Comparison of ENCODE assay signal across 9 cellular contexts in genomic region chr1:247639381-247639981, GRCh38. TPM values are rescaled to one million over a fixed set of nuclear protein-coding genes. Genes with fewer than 3 reads are reported as not detected.
DNase-seq lines count a peak whose midpoint lies in the region; ATAC-seq and TF ChIP-seq lines count a peak whose summit lies in the region.
"Had no signal": no experiment of that assay in that cellular context is flagged by ENCODE, and none has a peak within 500 bp of the region (broad histone marks: within the 10 kb centered on the region; RNA-seq: fewer than 3 reads in every experiment).

No MANE protein-coding gene starts in this region.

- no peak overlapping the region for H3K27ac Mint-ChIP-seq in activated naive CD8-positive, alpha-beta T cell treated with anti-CD3 and anti-CD28 coated beads for 36 hours

- in situ Hi-C loops in IMR-90 (cut with MboI; ENCODE audit: low sequenced_read_pairs) = no loop called here

- no peaks in the 10 kb centered on the region for H3K4me1 Mint-ChIP-seq in activated naive CD8-positive, alpha-beta T cell treated with anti-CD3 and anti-CD28 coated beads for 36 hours
- H3K4me1 Mint-ChIP-seq: brain had no signal

- no peaks in the 10 kb centered on the region for H3K79me1 ChIP-seq in IMR-90 (ENCODE audit: low read depth in 1 of 2, low read length in 2 of 2)

- H3K9me1 ChIP-seq in IMR-90 (ENCODE audit: insufficient read depth, low read length) = no peaks in the 10 kb centered on the region

- ATAC-seq in IMR-90 (ENCODE audit: low read depth) = no peak

- H4K5ac ChIP-seq in IMR-90 (ENCODE audit: low read depth, low read length) = no peak overlapping the region

- no peak overlapping the region for H4K91ac ChIP-seq in IMR-90 (ENCODE audit: insufficient read depth, low read depth, low read length)

- H2AK5ac ChIP-seq in IMR-90 (ENCODE audit: low read depth, low read length) = no peak overlapping the region

- no peaks in the 10 kb centered on the region for H3K36me3 Mint-ChIP-seq in activated naive CD8-positive, alpha-beta T cell treated with anti-CD3 and anti-CD28 coated beads for 36 hours
- H3K36me3 Mint-ChIP-seq: brain had no signal

- no peak overlapping the region for H3K18ac ChIP-seq in IMR-90 (ENCODE audit: low read depth, low read length)

- TF ChIP-seq CTCF in IMR-90 (conservative IDR thresholded peaks at IDR 0.05; ENCODE audit: low read depth, low read length) (no peak), smooth muscle cell (IDR thresholded peaks at IDR 0.05; ENCODE audit: borderline replicate concordance, insufficient read depth, poor library complexity, severe bottlenecking) (no peak), A673 (conservative IDR thresholded peaks at IDR 0.05; ENCODE audit: low read depth, low read length) (no peak)

- H3K36me3 ChIP-seq in IMR-90 (ENCODE audit: control insufficient read depth, insufficient read depth, low read length) (no peaks in the 10 kb centered on the region), smooth muscle cell (ENCODE audit: low read depth) (no peaks in the 10 kb centered on the region), A673 (ENCODE audit: insufficient read depth, low read length, poor library complexity, severe bottlenecking) (no peaks in the 10 kb centered on the region)

- H3F3A ChIP-seq in smooth muscle cell (ENCODE audit: low read depth) = no peaks in the 10 kb centered on the region

- 20% methylated on average over 15 of the region's 55 CpGs; no CpG with 5 or more reads in 1 of the 2 experiments for WGBS in IMR-90 (ENCODE audit: extremely low coverage in 2 of 2, insufficient read length in 1 of 2), 2 experiments
- 19% methylated on average over 55 of the region's 55 CpGs for WGBS in smooth muscle cell (ENCODE audit: low lambda C conversion rate)

- H3K9me3 ChIP-seq in IMR-90 (ENCODE audit: control insufficient read depth, insufficient read depth, low read length) (peaks cover 23% of the 10 kb centered on the region), smooth muscle cell (replicated peaks; ENCODE audit: low read depth) (no peaks in the 10 kb centered on the region), A673 (ENCODE audit: low read depth, low read length, poor library complexity, severe bottlenecking) (no peaks in the 10 kb centered on the region)

- TF ChIP-seq POLR2A in IMR-90 (IDR thresholded peaks at IDR 0.05; ENCODE audit: low read depth, low read length) = no peak

- H2AK9ac ChIP-seq in IMR-90 (replicated peaks; ENCODE audit: low read depth, low read length, poor library complexity) = no peak overlapping the region

- no peak overlapping the region for H3K23ac ChIP-seq in IMR-90 (ENCODE audit: low read depth, low read length)

- H3K9ac ChIP-seq in IMR-90 (ENCODE audit: low read depth, low read length) (no peak overlapping the region), smooth muscle cell (ENCODE audit: low read depth) (peak overlapping the region; percentile 89)

- no peak overlapping the region for H2BK20ac ChIP-seq in IMR-90 (ENCODE audit: low read depth, low read length)

- H3K27ac ChIP-seq in IMR-90 (ENCODE audit: insufficient read depth, low read length) (no peak overlapping the region), smooth muscle cell (ENCODE audit: low read depth) (peak overlapping the region; percentile 79), A673 (ENCODE audit: low read depth, low read length, poor library complexity, severe bottlenecking) (no peak overlapping the region)

- no peak for TF ChIP-seq RAD21 in IMR-90 (IDR thresholded peaks at IDR 0.05; ENCODE audit: low read length)

- H3K27me3 Mint-ChIP-seq in activated naive CD8-positive, alpha-beta T cell treated with anti-CD3 and anti-CD28 coated beads for 36 hours = peaks cover 45% of the 10 kb centered on the region

- DNase-seq in IMR-90 = peak; percentile 4
- DNase-seq in activated naive CD8-positive, alpha-beta T cell treated with anti-CD3 and anti-CD28 coated beads for 36 hours = peak; percentile 65
- DNase-seq in iPS DF 19.7 (ENCODE audit: low read depth, low spot score) = peak; percentile 30
- DNase-seq in smooth muscle cell (lab: John Stamatoyannopoulos, UW; ENCODE audit: unreplicated experiment) = no peak
- DNase-seq in NAMALWA (ENCODE audit: low spot score) = no peak
- no peak for DNase-seq in DMS79 treated with DMSO at 0.1 percent for 48 hours (lab: John Stamatoyannopoulos, UW)
- DNase-seq in NK-92 treated with Interleukin-12 subunit alpha and Interleukin-12 subunit beta, amount 100 ng/mL, for 24 hours (lab: John Stamatoyannopoulos, UW) = no peak
- no peak for DNase-seq in A673 (ENCODE audit: low spot score)

- H3K4me3 ChIP-seq in IMR-90 (ENCODE audit: insufficient read depth, low read depth, low read length) (peak overlapping the region; percentile 53; the same call in 1 of the 2 replicates), smooth muscle cell (peak overlapping the region; percentile 52), A673 (ENCODE audit: low read depth, low read length, poor library complexity, severe bottlenecking) (no peak overlapping the region)

- no TSS peak for BruUV-seq in IMR-90 (replicated peaks; lab: Mats Ljungman, UMichigan)
- BruUV-seq in A673 (replicated peaks; lab: Mats Ljungman, UMichigan) = no TSS peak

- dilution Hi-C loops in IMR-90 (cut with HindIII; ENCODE audit: low sequenced_read_pairs, unreplicated experiment) = no loop called here

- POLR2A ChIA-PET in IMR-90 (lab: Charles Lee; ENCODE audit: unreplicated experiment) (no interaction called here), A673 (lab: Charles Lee; ENCODE audit: low non-redundant PET) (no interaction called here)

- peaks cover 3% of the 10 kb centered on the region for H3K9me3 Mint-ChIP-seq in activated naive CD8-positive, alpha-beta T cell treated with anti-CD3 and anti-CD28 coated beads for 36 hours

- no peak overlapping the region for H3K14ac ChIP-seq in IMR-90 (replicated peaks; ENCODE audit: low read depth, low read length)

- no peak overlapping the region; the same call in 1 of the 2 replicates for H3K4me2 ChIP-seq in IMR-90 (ENCODE audit: low read depth, low read length)
- peak overlapping the region; percentile 85 for H3K4me2 ChIP-seq in smooth muscle cell

- H4K8ac ChIP-seq in IMR-90 (ENCODE audit: low read depth in 2 of 2, low read length in 2 of 2) = no peak overlapping the region

- H3K79me2 ChIP-seq in smooth muscle cell (ENCODE audit: low read depth) = no peaks in the 10 kb centered on the region

- H3K27me3 ChIP-seq in IMR-90 (ENCODE audit: control insufficient read depth, insufficient read depth, low read length) (no peaks in the 10 kb centered on the region), smooth muscle cell (ENCODE audit: low read depth) (no peaks in the 10 kb centered on the region), A673 (replicated peaks; ENCODE audit: insufficient read depth, low read depth, low read length, poor library complexity) (peaks cover 10% of the 10 kb centered on the region)

- no peak overlapping the region for H2AFZ ChIP-seq in IMR-90 (replicated peaks; ENCODE audit: low read length, poor library complexity)
- H2AFZ ChIP-seq in smooth muscle cell (ENCODE audit: low read depth) = peak overlapping the region; percentile 99

- CTCF ChIA-PET in IMR-90 (lab: Yijun Ruan, JAX) = no interaction called here
- CTCF ChIA-PET in A673 (lab: Charles Lee) = no interaction called here

- H2BK5ac ChIP-seq in IMR-90 (ENCODE audit: low read depth, low read length, poor library complexity, severe bottlenecking) = no peak overlapping the region

- intact Hi-C loops in IMR-90 (cut with micrococcal nuclease) = no loop called here
- intact Hi-C loops in A673 (cut with micrococcal nuclease; ENCODE audit: unreplicated experiment) = no loop called here

- no peak overlapping the region for H2BK120ac ChIP-seq in IMR-90 (ENCODE audit: low read depth, low read length)

- H3K4me1 ChIP-seq in IMR-90 (ENCODE audit: control insufficient read depth, insufficient read depth, low read length) (no peaks in the 10 kb centered on the region), smooth muscle cell (ENCODE audit: low read depth) (no peaks in the 10 kb centered on the region), A673 (ENCODE audit: insufficient read depth, low read length, poor library complexity, severe bottlenecking) (no peaks in the 10 kb centered on the region)

- no peak overlapping the region for H2BK15ac ChIP-seq in IMR-90 (ENCODE audit: low read depth, low read length)

- H3K56ac ChIP-seq in IMR-90 (ENCODE audit: extremely low read depth, insufficient read depth, low read length) = no peak overlapping the region

- H3K4me3 Mint-ChIP-seq in activated naive CD8-positive, alpha-beta T cell treated with anti-CD3 and anti-CD28 coated beads for 36 hours = no peak overlapping the region

- H4K20me1 ChIP-seq in IMR-90 (ENCODE audit: insufficient read depth, low read length) (no peaks in the 10 kb centered on the region), smooth muscle cell (ENCODE audit: low read depth) (no peaks in the 10 kb centered on the region)

- H3K4ac ChIP-seq in IMR-90 (ENCODE audit: low read depth, low read length) = no peak overlapping the region

TF ChIP-seq in IMR-90, 13 proteins besides CTCF, POLR2A, EP300 and RAD21 (continues in another document):
- TF ChIP-seq MXI1 (IDR thresholded peaks at IDR 0.05; ENCODE audit: borderline replicate concordance, low read depth, low read length) (no peak), MAFK (IDR thresholded peaks at IDR 0.05; ENCODE audit: low read depth, low read length) (no peak)

RNA-seq across cellular contexts. Expression of gene OR2G3, which starts 34.1 kb away (rescaled TPM):
- total RNA-seq in IMR-90 (2012; rRNA removed) (not detected in 2 replicates), smooth muscle cell (not detected in 2 replicates), A673 (2021) (not detected in 2 replicates)
- polyA plus RNA-seq in IMR-90 (2012; rRNA removed) (not detected in 2 replicates), smooth muscle cell (not detected in 2 replicates)
- not detected in 2 replicates for polyA plus RNA-seq in IMR-90 (2012; cell fraction: cytosol; rRNA removed)
- not detected in 2 replicates for polyA plus RNA-seq in IMR-90 (2012; cell fraction: nucleus; rRNA removed; ENCODE audit: low replicate concordance)
- not detected for total RNA-seq in activated naive CD8-positive, alpha-beta T cell treated with anti-CD3 and anti-CD28 coated beads for 36 hours

RNA-seq across cellular contexts. Expression of gene OR13G1, which starts 40.1 kb away (rescaled TPM):
- total RNA-seq in IMR-90 (2012; rRNA removed) (not detected in 2 replicates), smooth muscle cell (not detected in 2 replicates), A673 (2021) (not detected in 2 replicates)
- polyA plus RNA-seq in IMR-90 (2012; rRNA removed) (not detected in 2 replicates), smooth muscle cell (not detected in 2 replicates)
- not detected in 2 replicates for polyA plus RNA-seq in IMR-90 (2012; cell fraction: cytosol; rRNA removed)
- not detected in 2 replicates for polyA plus RNA-seq in IMR-90 (2012; cell fraction: nucleus; rRNA removed; ENCODE audit: low replicate concordance)
- not detected for total RNA-seq in activated naive CD8-positive, alpha-beta T cell treated with anti-CD3 and anti-CD28 coated beads for 36 hours

RNA-seq across cellular contexts. Expression of gene OR2G2, which starts 51.3 kb away (rescaled TPM):
- total RNA-seq in IMR-90 (2012; rRNA removed) (not detected in 2 replicates), smooth muscle cell (not detected in 2 replicates), A673 (2021) (not detected in 2 replicates)
- polyA plus RNA-seq in IMR-90 (2012; rRNA removed) (not detected in 2 replicates), smooth muscle cell (not detected in 2 replicates)
- polyA plus RNA-seq in IMR-90 (2012; cell fraction: cytosol; rRNA removed) = not detected in 2 replicates
- polyA plus RNA-seq in IMR-90 (2012; cell fraction: nucleus; rRNA removed; ENCODE audit: low replicate concordance) = not detected in 2 replicates
- not detected for total RNA-seq in activated naive CD8-positive, alpha-beta T cell treated with anti-CD3 and anti-CD28 coated beads for 36 hours

Comparison
In these comparisons a context has a peak if more than half of its experiments do, and no peak if none do; other contexts are left out.
1. DNase-seq: peak in IMR-90 (single experiment), activated naive CD8-positive, alpha-beta T cell treated with anti-CD3 and anti-CD28 coated beads for 36 hours (single experiment) and iPS DF 19.7 (single experiment); none in smooth muscle cell (single experiment), NAMALWA (single experiment), DMS79 treated with DMSO at 0.1 percent for 48 hours (single experiment), NK-92 treated with Interleukin-12 subunit alpha and Interleukin-12 subunit beta, amount 100 ng/mL, for 24 hours (single experiment) and A673 (single experiment).